In the genomic region with DNA sequence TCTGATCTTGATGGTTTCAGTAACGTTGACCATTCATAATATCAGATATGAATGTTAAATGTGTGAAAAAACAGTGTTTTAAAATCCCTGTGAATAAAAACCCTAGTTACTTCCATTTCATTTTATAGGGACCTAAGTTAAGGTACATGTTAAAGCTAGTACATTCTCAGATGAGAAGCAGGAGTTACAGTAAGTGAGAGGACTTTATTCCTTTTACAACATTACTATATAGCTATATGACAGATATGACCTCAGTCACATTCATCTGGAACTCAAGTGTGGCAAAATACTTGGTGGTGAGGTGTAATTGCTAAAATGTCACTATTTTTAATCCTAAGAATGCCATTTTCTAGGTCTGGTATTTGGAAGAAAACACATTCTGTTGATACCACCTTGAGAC, we compare ENCODE assay signal across 26 cellular contexts.
A peak's percentile ranks its signal among the peaks of the same experiment; 100 is the strongest.
DNase-seq lines count a peak whose midpoint lies in the region; ATAC-seq and FAIRE-seq lines count a peak whose summit lies in the region.
"Had no signal": no experiment of that assay in that cellular context is flagged by ENCODE, and none has a peak within 500 bp of the region (broad histone marks: within the 10 kb centered on the region; RNA-seq: fewer than 3 reads in every experiment).

No MANE protein-coding gene starts in this region.

- no peaks in the 10 kb centered on the region for H3K9me3 ChIP-seq in T-helper 17 cell (ENCODE audit: control insufficient read depth, low read length, poor library complexity, severe bottlenecking)
- H3K9me3 ChIP-seq: BE2C, BLaER1 had no signal

- POLR2A ChIA-PET in activated CD4-positive, alpha-beta T cell treated with anti-CD3 and anti-CD28 coated beads, Interleukin-2, amount 10 ng/mL, durations not matched to agents 7 days and 5 days (lab: Charles Lee) = interaction anchor here (0.6 kb wide), 1 partner anchor 9 kb away, joined by 3 read pairs; no protein-coding TSS in a partner anchor

- H3K4me3 Mint-ChIP-seq in T-helper 17 cell = no peak overlapping the region
- no peak overlapping the region for H3K4me3 Mint-ChIP-seq in activated CD4-positive, alpha-beta T cell treated with anti-CD3 and anti-CD28 coated beads, Interleukin-2, amount 10 ng/mL, durations not matched to agents 7 days and 5 days
- H3K4me3 Mint-ChIP-seq: CD14-positive monocyte; CD4-positive, alpha-beta memory T cell; CD4-positive, CD25-positive, alpha-beta regulatory T cell; CD8-positive, alpha-beta memory T cell had no signal

- H3K4me1 Mint-ChIP-seq in T-helper 17 cell = peaks cover 16% of the 10 kb centered on the region
- H3K4me1 Mint-ChIP-seq in activated CD4-positive, alpha-beta T cell treated with anti-CD3 and anti-CD28 coated beads, Interleukin-2, amount 10 ng/mL, durations not matched to agents 7 days and 5 days = peaks cover 15% of the 10 kb centered on the region

- H3K27me3 Mint-ChIP-seq in T-helper 17 cell = no peaks in the 10 kb centered on the region
- no peaks in the 10 kb centered on the region for H3K27me3 Mint-ChIP-seq in activated CD4-positive, alpha-beta T cell treated with anti-CD3 and anti-CD28 coated beads, Interleukin-2, amount 10 ng/mL, durations not matched to agents 7 days and 5 days
- H3K27me3 Mint-ChIP-seq: CD4-positive, alpha-beta memory T cell; CD4-positive, CD25-positive, alpha-beta regulatory T cell; CD8-positive, alpha-beta memory T cell had no signal

- CTCF ChIA-PET in activated CD4-positive, alpha-beta T cell treated with anti-CD3 and anti-CD28 coated beads, Interleukin-2, amount 10 ng/mL, durations not matched to agents 7 days and 5 days (lab: Charles Lee) = interaction anchor here (0.6 to 1.4 kb wide), 5 partner anchors 9 to 1827 kb away, joined by 3 to 4 read pairs (median 3); no protein-coding TSS in a partner anchor

- DNase-seq in GM19239 (ENCODE audit: insufficient read length, low spot score) (no peak), T-helper 17 cell (no peak), left colon (no peak), pons (ENCODE audit: low spot score) (no peak), NOMO-1 treated with dmso at 0.1 percent for 144 hours (lab: John Stamatoyannopoulos, UW; ENCODE audit: unreplicated experiment) (no peak)
- DNase-seq in activated CD4-positive, alpha-beta T cell treated with anti-CD3 and anti-CD28 coated beads, Interleukin-2, amount 10 ng/mL, durations not matched to agents 7 days and 5 days = no peak
- DNase-seq: 8988T; ACHN; BE2C; C1 segment of cervical spinal cord; CD4-positive, alpha-beta memory T cell; CD4-positive, CD25-positive, alpha-beta regulatory T cell; CD8-positive, alpha-beta memory T cell; COR-L47; DMS 273 treated with DMSO at 0.1 percent for 48 hours; DMS153; DMS53; DMS79; DND-41; EL; GDM1 had no signal

- peaks cover 6% of the 10 kb centered on the region for H3K36me3 Mint-ChIP-seq in T-helper 17 cell (ENCODE audit: low read depth)
- peaks cover 23% of the 10 kb centered on the region for H3K36me3 Mint-ChIP-seq in activated CD4-positive, alpha-beta T cell treated with anti-CD3 and anti-CD28 coated beads, Interleukin-2, amount 10 ng/mL, durations not matched to agents 7 days and 5 days (ENCODE audit: low read depth)

- intact Hi-C loops in left colon (cut with DNase I, micrococcal nuclease) = no loop called here

- FAIRE-seq in GM19239 (lab: Jason Lieb, UNC) = peak; percentile 47
- FAIRE-seq: A204.1, GM12878 had no signal

- H3K9me3 Mint-ChIP-seq in activated CD4-positive, alpha-beta T cell treated with anti-CD3 and anti-CD28 coated beads, Interleukin-2, amount 10 ng/mL, durations not matched to agents 7 days and 5 days = no peaks in the 10 kb centered on the region
- H3K9me3 Mint-ChIP-seq: CD14-positive monocyte; CD8-positive, alpha-beta memory T cell had no signal

- H3K27ac Mint-ChIP-seq in T-helper 17 cell = peak overlapping the region; percentile 62
- H3K27ac Mint-ChIP-seq in activated CD4-positive, alpha-beta T cell treated with anti-CD3 and anti-CD28 coated beads, Interleukin-2, amount 10 ng/mL, durations not matched to agents 7 days and 5 days = no peak overlapping the region
- H3K27ac Mint-ChIP-seq: CD8-positive, alpha-beta memory T cell had no signal

- ATAC-seq in T-helper 17 cell (no peak), left colon (peak; percentile 74), GM21447 (IDR thresholded peaks at IDR 0.05; ENCODE audit: unreplicated experiment) (no peak)
